18 cellular contexts compared by ENCODE assay signal in genomic region chr16:7227193-7227825, GRCh38.
A peak's percentile ranks its signal among the peaks of the same experiment; 100 is the strongest.
DNase-seq lines count a peak whose midpoint lies in the region; ATAC-seq and TF ChIP-seq lines count a peak whose summit lies in the region.
"Had no signal": no experiment of that assay in that cellular context is flagged by ENCODE, and none has a peak within 500 bp of the region (broad histone marks: within the 10 kb centered on the region; RNA-seq: fewer than 3 reads in every experiment).

No MANE protein-coding gene starts in this region.

- intact Hi-C loops in left ventricle myocardium superior (cut with micrococcal nuclease) (no loop called here), Right ventricle myocardium inferior (cut with DNase I) (no loop called here)
- intact Hi-C loops in activated T-helper 1 cell treated with anti-CD3 and anti-CD28 coated beads, Interleukin-12 subunit alpha, Interleukin-12 subunit beta, Interleukin-2, Interleukin-4 antibody, amounts not matched to agents 30 ng/mL and 10 ng/mL and 1 ng/mL, durations not matched to agents 14 hours and 24 hours and 36 hours (cut with micrococcal nuclease): no loop called here

- H3K9me3 Mint-ChIP-seq in endodermal cell: no peaks in the 10 kb centered on the region
- peaks cover 22% of the 10 kb centered on the region for H3K9me3 Mint-ChIP-seq in activated T-helper 1 cell treated with anti-CD3 and anti-CD28 coated beads, Interleukin-12 subunit alpha, Interleukin-12 subunit beta, Interleukin-2, Interleukin-4 antibody, amounts not matched to agents 30 ng/mL and 10 ng/mL and 1 ng/mL, durations not matched to agents 14 hours and 24 hours and 36 hours

- DNase-seq in left ventricle myocardium superior: peak; percentile 26
- no peak for DNase-seq in Right ventricle myocardium inferior (ENCODE audit: missing footprints)
- DNase-seq in endodermal cell: peak; percentile 78
- DNase-seq in activated effector memory CD4-positive, alpha-beta T cell treated with Interleukin-2 at 50 U/mL for 16 hours: no peak
- no peak for DNase-seq in activated T-helper 1 cell treated with anti-CD3 and anti-CD28 coated beads, Interleukin-12 subunit alpha, Interleukin-12 subunit beta, Interleukin-2, Interleukin-4 antibody, amounts not matched to agents 30 ng/mL and 10 ng/mL and 1 ng/mL, durations not matched to agents 14 hours and 24 hours and 36 hours (ENCODE audit: low spot score)
- no peak for DNase-seq in COR-L47 (lab: John Stamatoyannopoulos, UW)
- DNase-seq in activated CD4-positive, alpha-beta T cell treated with anti-CD3 and anti-CD28 coated beads, Interleukin-2, amount 50 U/mL, for 4 hours: no peak
- DNase-seq: activated naive CD4-positive, alpha-beta T cell; activated T-cell treated with anti-CD3 and anti-CD28 coated beads for 4 hours; NCI-H2029; stimulated activated CD4-positive, alpha-beta T cell treated with anti-CD3 and anti-CD28 coated beads, Interleukin-4, amount 100 ng/mL, for 4 hours; WERI-Rb-1 had no signal

- no peak overlapping the region for H3K27ac ChIP-seq in endodermal cell (ENCODE audit: low read depth, low read length)
- peak overlapping the region; percentile 71 for H3K27ac ChIP-seq in mesodermal cell (ENCODE audit: low read depth, low read length, severe bottlenecking)
- H3K27ac ChIP-seq: neutrophil, SK-N-MC, WERI-Rb-1 had no signal

- no peaks in the 10 kb centered on the region for H3K4me1 ChIP-seq in endodermal cell (ENCODE audit: control insufficient read depth, insufficient read depth, low read length)
- peaks cover 11% of the 10 kb centered on the region for H3K4me1 ChIP-seq in mesodermal cell (ENCODE audit: control insufficient read depth, insufficient read depth, low read length, poor library complexity, severe bottlenecking)

- no peak overlapping the region for H3K27ac Mint-ChIP-seq in endodermal cell
- no peak overlapping the region for H3K27ac Mint-ChIP-seq in activated T-helper 1 cell treated with anti-CD3 and anti-CD28 coated beads, Interleukin-12 subunit alpha, Interleukin-12 subunit beta, Interleukin-2, Interleukin-4 antibody, amounts not matched to agents 30 ng/mL and 10 ng/mL and 1 ng/mL, durations not matched to agents 14 hours and 24 hours and 36 hours
- H3K27ac Mint-ChIP-seq: B cell; T-helper 2 cell treated with Interferon-gamma antibody and Interleukin-4, amounts not matched to agents 5 μg/mL and 100 μg/mL, for 36 hours had no signal

- H3K36me3 ChIP-seq in endodermal cell (ENCODE audit: control insufficient read depth, insufficient read depth, low read length) (no peaks in the 10 kb centered on the region), mesodermal cell (ENCODE audit: control insufficient read depth, insufficient read depth, low read length) (no peaks in the 10 kb centered on the region)
- H3K36me3 ChIP-seq: neutrophil, WERI-Rb-1 had no signal

- no peak for TF ChIP-seq CTCF in endodermal cell (conservative IDR thresholded peaks at IDR 0.05)

- 24 to 41% methylated on average over 8 to 15 of the region's 15 CpGs for WGBS in endodermal cell (ENCODE audit: insufficient coverage in 1 of 2, insufficient read length in 1 of 2), 2 experiments
- WGBS in mesodermal cell (ENCODE audit: insufficient coverage in 2 of 2), 2 experiments: 15 to 30% methylated on average over 7 of the region's 15 CpGs

- H3K9me3 ChIP-seq in endodermal cell (ENCODE audit: control insufficient read depth, low read length) (no peaks in the 10 kb centered on the region), mesodermal cell (ENCODE audit: control insufficient read depth, low read length) (no peaks in the 10 kb centered on the region)
- H3K9me3 ChIP-seq: neutrophil had no signal

- peak overlapping the region; percentile 10 for H3K4me3 Mint-ChIP-seq in endodermal cell
- H3K4me3 Mint-ChIP-seq in activated T-helper 1 cell treated with anti-CD3 and anti-CD28 coated beads, Interleukin-12 subunit alpha, Interleukin-12 subunit beta, Interleukin-2, Interleukin-4 antibody, amounts not matched to agents 30 ng/mL and 10 ng/mL and 1 ng/mL, durations not matched to agents 14 hours and 24 hours and 36 hours: no peak overlapping the region
- H3K4me3 Mint-ChIP-seq: B cell; T-helper 2 cell treated with Interferon-gamma antibody and Interleukin-4, amounts not matched to agents 5 μg/mL and 100 μg/mL, for 36 hours had no signal

- H3K9ac ChIP-seq in endodermal cell (ENCODE audit: extremely low read depth, low read length, poor library complexity, severe bottlenecking): no peak overlapping the region

- no peak for ATAC-seq in left ventricle myocardium superior
- no peak for ATAC-seq in Right ventricle myocardium inferior
- ATAC-seq: K562 had no signal

- H3K4me1 Mint-ChIP-seq in endodermal cell: peaks cover 12% of the 10 kb centered on the region
- H3K4me1 Mint-ChIP-seq in activated T-helper 1 cell treated with anti-CD3 and anti-CD28 coated beads, Interleukin-12 subunit alpha, Interleukin-12 subunit beta, Interleukin-2, Interleukin-4 antibody, amounts not matched to agents 30 ng/mL and 10 ng/mL and 1 ng/mL, durations not matched to agents 14 hours and 24 hours and 36 hours (ENCODE audit: low read depth): no peaks in the 10 kb centered on the region
- H3K4me1 Mint-ChIP-seq: B cell had no signal

- H3K4me3 ChIP-seq in endodermal cell (ENCODE audit: low read length) (no peak overlapping the region), mesodermal cell (ENCODE audit: extremely low read depth, insufficient read depth, low read length, poor library complexity, severe bottlenecking) (no peak overlapping the region)
- H3K4me3 ChIP-seq: K562, SK-N-MC had no signal

- H3K27me3 Mint-ChIP-seq in endodermal cell (ENCODE audit: insufficient read depth): peaks cover 21% of the 10 kb centered on the region
- H3K27me3 Mint-ChIP-seq in activated T-helper 1 cell treated with anti-CD3 and anti-CD28 coated beads, Interleukin-12 subunit alpha, Interleukin-12 subunit beta, Interleukin-2, Interleukin-4 antibody, amounts not matched to agents 30 ng/mL and 10 ng/mL and 1 ng/mL, durations not matched to agents 14 hours and 24 hours and 36 hours (ENCODE audit: insufficient read depth): no peaks in the 10 kb centered on the region
- H3K27me3 Mint-ChIP-seq: B cell had no signal

- no peaks in the 10 kb centered on the region for H3K36me3 Mint-ChIP-seq in endodermal cell (ENCODE audit: low read depth)
- H3K36me3 Mint-ChIP-seq in activated T-helper 1 cell treated with anti-CD3 and anti-CD28 coated beads, Interleukin-12 subunit alpha, Interleukin-12 subunit beta, Interleukin-2, Interleukin-4 antibody, amounts not matched to agents 30 ng/mL and 10 ng/mL and 1 ng/mL, durations not matched to agents 14 hours and 24 hours and 36 hours (ENCODE audit: low read depth): no peaks in the 10 kb centered on the region

- H3K27me3 ChIP-seq in endodermal cell (ENCODE audit: control insufficient read depth, insufficient read depth, low read length, poor library complexity, severe bottlenecking): peaks cover 10% of the 10 kb centered on the region
- H3K27me3 ChIP-seq: neutrophil had no signal

Comparison
In these comparisons a context has a peak if more than half of its experiments do, and no peak if none do; other contexts are left out.
1. DNase-seq: peak in left ventricle myocardium superior (single experiment) and endodermal cell (single experiment); none in Right ventricle myocardium inferior (single experiment), activated effector memory CD4-positive, alpha-beta T cell treated with Interleukin-2 at 50 U/mL for 16 hours (single experiment), activated T-helper 1 cell treated with anti-CD3 and anti-CD28 coated beads, Interleukin-12 subunit alpha, Interleukin-12 subunit beta, Interleukin-2, Interleukin-4 antibody, amounts not matched to agents 30 ng/mL and 10 ng/mL and 1 ng/mL, durations not matched to agents 14 hours and 24 hours and 36 hours (single experiment), COR-L47 (single experiment) and activated CD4-positive, alpha-beta T cell treated with anti-CD3 and anti-CD28 coated beads, Interleukin-2, amount 50 U/mL, for 4 hours (0 of 2).